ENCODE assay signal across 8 cellular contexts in genomic region chr15:43518073-43518761, GRCh38. TPM values are rescaled to one million over a fixed set of nuclear protein-coding genes. Genes with fewer than 3 reads are reported as not detected.
DNase-seq lines count a peak whose midpoint lies in the region; ATAC-seq and TF ChIP-seq lines count a peak whose summit lies in the region.

No MANE protein-coding gene starts in this region.

- no peak for TF ChIP-seq POLR2A in heart left ventricle (IDR thresholded peaks at IDR 0.05)

- peak; percentile 48 to 55 for ATAC-seq in activated T-cell treated with anti-CD3 and anti-CD28 coated beads, Interleukin-2, amount 50 U/mL, for 72 hours (replicated peaks in 1 of 2)
- ATAC-seq in heart left ventricle (peak; percentile 10 to 59 (median 31)), GM18861 (IDR thresholded peaks at IDR 0.05; ENCODE audit: unreplicated experiment) (no peak)

- H3K4me3 ChIP-seq in MG63 = peak overlapping the region; percentile 28
- H3K4me3 ChIP-seq in heart left ventricle = peak overlapping the region; percentile 13 to 79 (median 56)

- H3K27me3 ChIP-seq in MG63 (no peaks in the 10 kb centered on the region), heart left ventricle (peaks cover 0 to 5% (median 0%) of the 10 kb centered on the region in 9 donors)

- CTCF ChIA-PET in GM10248 (lab: Yijun Ruan, JAX) = interaction anchor here (1.0 kb wide), 1 partner anchor 18 kb away, joined by 3 read pairs; no protein-coding TSS in a partner anchor

- H3K27ac ChIP-seq in heart left ventricle = peak overlapping the region; percentile 38 to 94 (median 74)

- TF ChIP-seq CTCF in heart left ventricle (IDR thresholded peaks at IDR 0.05) (no peak), osteocyte (IDR thresholded peaks at IDR 0.05) (no peak), GM10248 (IDR thresholded peaks at IDR 0.05; ENCODE audit: control extremely low read depth, extremely low read depth, low read depth, missing control alignments) (no peak)

- DNase-seq in C1 segment of cervical spinal cord (lab: John Stamatoyannopoulos, UW) (peak in 12 of 14 donors; percentile 63 to 90 (median 78)), MG63 (no peak), heart left ventricle (peak in 1 of 5 donors; percentile 26), osteocyte (ENCODE audit: extremely low spot score, unreplicated experiment) (no peak), GM10248 (ENCODE audit: extremely low spot score) (no peak), GOT3 (lab: John Stamatoyannopoulos, UW) (no peak)
- DNase-seq in activated T-cell treated with anti-CD3 and anti-CD28 coated beads, Interleukin-2, amount 50 U/mL, for 72 hours = peak in 1 of 2 donors; percentile 21

- H3K27me3 Mint-ChIP-seq in activated T-cell treated with anti-CD3 and anti-CD28 coated beads, Interleukin-2, amount 50 U/mL, for 72 hours (ENCODE audit: low read depth) = peaks cover 38% of the 10 kb centered on the region
- no peaks in the 10 kb centered on the region for H3K27me3 Mint-ChIP-seq in osteocyte (ENCODE audit: unreplicated experiment)

- H3K36me3 ChIP-seq in MG63 (no peaks in the 10 kb centered on the region), heart left ventricle (peaks cover 0 to 33% (median 22%) of the 10 kb centered on the region in 9 donors)

- peak overlapping the region; percentile 36 to 83 for H3K4me3 Mint-ChIP-seq in activated T-cell treated with anti-CD3 and anti-CD28 coated beads, Interleukin-2, amount 50 U/mL, for 72 hours
- H3K4me3 Mint-ChIP-seq in osteocyte (ENCODE audit: unreplicated experiment) = peak overlapping the region; percentile 92

- H3K4me1 Mint-ChIP-seq in activated T-cell treated with anti-CD3 and anti-CD28 coated beads, Interleukin-2, amount 50 U/mL, for 72 hours (ENCODE audit: low read depth) = peaks cover 53% of the 10 kb centered on the region
- peaks cover 53% of the 10 kb centered on the region for H3K4me1 Mint-ChIP-seq in osteocyte (ENCODE audit: unreplicated experiment)

- H3K9me3 Mint-ChIP-seq in activated T-cell treated with anti-CD3 and anti-CD28 coated beads, Interleukin-2, amount 50 U/mL, for 72 hours = no peaks in the 10 kb centered on the region
- peaks cover 4% of the 10 kb centered on the region for H3K9me3 Mint-ChIP-seq in osteocyte (ENCODE audit: unreplicated experiment)

- POLR2A ChIA-PET in GM10248 (lab: Yijun Ruan, JAX) = interaction anchor here (0.6 kb wide), 1 partner anchor 307 kb away, joined by 3 read pairs; no protein-coding TSS in a partner anchor

- peaks cover 0 to 52% (median 30%) of the 10 kb centered on the region in 12 donors for H3K4me1 ChIP-seq in heart left ventricle

- no peak overlapping the region for H3K27ac Mint-ChIP-seq in activated T-cell treated with anti-CD3 and anti-CD28 coated beads, Interleukin-2, amount 50 U/mL, for 72 hours
- peak overlapping the region; percentile 94 for H3K27ac Mint-ChIP-seq in osteocyte (ENCODE audit: unreplicated experiment)

- no peaks in the 10 kb centered on the region for H3K36me3 Mint-ChIP-seq in activated T-cell treated with anti-CD3 and anti-CD28 coated beads, Interleukin-2, amount 50 U/mL, for 72 hours (ENCODE audit: insufficient read depth in 2 of 2)
- peaks cover 31% of the 10 kb centered on the region for H3K36me3 Mint-ChIP-seq in osteocyte (ENCODE audit: unreplicated experiment)

- 6 to 11% (median 8%) methylated on average over 18 of the region's 18 CpGs for WGBS in heart left ventricle, 4 donors

- no peaks in the 10 kb centered on the region for H3K9me3 ChIP-seq in MG63
- no peaks in the 10 kb centered on the region for H3K9me3 ChIP-seq in heart left ventricle

- intact Hi-C loops in heart left ventricle (cut with DNase I) = loop anchor here in 2 of 10 donors (5.0 to 10.0 kb wide), 2 partner anchors 36 to 73 kb away; no protein-coding TSS in a partner anchor

RNA-seq across cellular contexts. Expression of gene MAP1A, which starts 0.8 kb away (rescaled TPM):
- total RNA-seq in MG63 (2014; rRNA removed; shearing (Covaris generic); ENCODE audit: low replicate concordance) = 0.74 and 2.3 TPM in 2 replicates
- total RNA-seq in activated T-cell treated with anti-CD3 and anti-CD28 coated beads, Interleukin-2, amount 50 U/mL, for 72 hours = 1 to 10 TPM in 1 of 2 donors, under 1 TPM in 1; 0.82 to 1.8 TPM
- total RNA-seq in heart left ventricle = 100 to 1,000 TPM in 1 of 9 donors, 10 to 100 TPM in 8; 24.3 to 146 (median 37.8) TPM
- polyA plus RNA-seq in heart left ventricle = 10 to 100 TPM in 1 of 2 donors, 1 to 10 TPM in 1; 6.0 to 21.0 TPM
- 27.6 and 29.2 TPM in 2 replicates for total RNA-seq in osteocyte

RNA-seq across cellular contexts. Expression of gene TP53BP1, which starts 25.3 kb away (rescaled TPM):
- total RNA-seq in MG63 (2014; rRNA removed; shearing (Covaris generic); ENCODE audit: low replicate concordance) = 45.8 and 52.6 TPM in 2 replicates
- total RNA-seq in activated T-cell treated with anti-CD3 and anti-CD28 coated beads, Interleukin-2, amount 50 U/mL, for 72 hours = 10 to 100 TPM; 33.2 to 35.0 TPM
- total RNA-seq in heart left ventricle = 10 to 100 TPM; 22.7 to 34.4 (median 27.8) TPM
- 10 to 100 TPM in 1 of 2 donors, 1 to 10 TPM in 1; 7.4 to 18.9 TPM for polyA plus RNA-seq in heart left ventricle
- 61.2 and 64.6 TPM in 2 replicates for total RNA-seq in osteocyte

Comparison
In these comparisons a context has a peak if more than half of its experiments do, and no peak if none do; other contexts are left out.
1. DNase-seq: peak in C1 segment of cervical spinal cord (12 of 14); none in MG63 (single experiment), osteocyte (single experiment), GM10248 (single experiment) and GOT3 (single experiment).